In the genomic region with DNA sequence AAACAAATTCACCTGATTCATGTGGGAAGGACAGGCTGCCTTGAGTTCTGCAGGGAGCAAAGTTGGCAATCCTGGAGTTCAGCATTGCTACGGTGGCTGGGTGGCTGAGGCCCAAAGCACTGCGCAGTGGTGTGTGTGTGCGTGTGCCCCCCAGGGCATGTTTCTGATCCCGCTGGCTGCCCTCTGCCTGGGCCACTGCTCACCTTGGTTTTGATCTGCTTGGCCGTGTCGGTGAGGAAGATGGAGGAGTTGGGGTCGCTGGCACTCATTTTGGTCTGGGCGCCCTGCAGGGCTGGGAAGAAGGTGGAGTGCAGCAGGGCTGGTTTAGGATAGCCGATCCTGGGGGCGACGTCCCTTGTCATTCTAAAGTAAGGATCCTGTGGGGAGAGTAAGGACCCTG, we compare ENCODE assay signal across 1 cellular context.
TF ChIP-seq lines count a peak whose summit lies in the region.

No MANE protein-coding gene starts in this region.

TF ChIP-seq in endothelial cell of umbilical vein, 7 proteins besides CTCF, POLR2A, EP300 and RAD21:
- no peak for TF ChIP-seq MYC (IDR thresholded peaks at IDR 0.05; ENCODE audit: low read depth, low read length)
- TF ChIP-seq, protein P1, sequence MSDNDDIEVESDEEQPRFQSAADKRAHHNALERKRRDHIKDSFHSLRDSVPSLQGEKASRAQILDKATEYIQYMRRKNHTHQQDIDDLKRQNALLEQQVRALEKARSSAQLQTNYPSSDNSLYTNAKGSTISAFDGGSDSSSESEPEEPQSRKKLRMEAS (IDR thresholded peaks at IDR 0.05; ENCODE audit: insufficient read depth, insufficient read length): no peak
- no peak for TF ChIP-seq EZH2 (IDR thresholded peaks at IDR 0.05; ENCODE audit: borderline replicate concordance, low read depth, low read length, severe bottlenecking)
- TF ChIP-seq JUN (IDR thresholded peaks at IDR 0.05; ENCODE audit: borderline replicate concordance, insufficient read depth, insufficient read length, low read depth): no peak
- no peak for TF ChIP-seq FOS (IDR thresholded peaks at IDR 0.05; ENCODE audit: borderline replicate concordance, insufficient read depth, low read length)
- no peak for TF ChIP-seq POLR2AphosphoS5 (IDR thresholded peaks at IDR 0.05; ENCODE audit: insufficient read depth, low read depth, low read length)
- TF ChIP-seq GATA2 (IDR thresholded peaks at IDR 0.05; ENCODE audit: insufficient read depth, insufficient read length, low read depth, low read length): no peak
